Comparison of ENCODE assay signal across 20 cellular contexts in genomic region chr6:163198396-163198795, GRCh38.
"Had no signal": no experiment of that assay in that cellular context is flagged by ENCODE, and none has a peak within 500 bp of the region (broad histone marks: within the 10 kb centered on the region; RNA-seq: fewer than 3 reads in every experiment).

No MANE protein-coding gene starts in this region.

- H3K27ac ChIP-seq: hepatocyte, left ventricle myocardium inferior, ovary, right atrium auricular region, right lobe of liver, stomach, suprapubic skin, upper lobe of left lung, vagina had no signal

- H3K79me2 ChIP-seq: hepatocyte had no signal

- H3K9me3 ChIP-seq: left ventricle myocardium inferior, ovary, right atrium auricular region, right lobe of liver, stomach, suprapubic skin, tibial nerve, upper lobe of left lung, vagina had no signal

- H3K4me2 ChIP-seq: hepatocyte, smooth muscle cell had no signal

- DNase-seq: islet precursor cell; left ventricle myocardium inferior; naive B cell; natural killer cell; nephron progenitor cell; ovary; right lobe of liver; stimulated activated CD4-positive, alpha-beta T cell treated with anti-CD3 and anti-CD28 coated beads, Interleukin-1b, Interleukin-23, amount 100 ng/mL, for 48 hours; stimulated activated CD4-positive, alpha-beta T cell treated with anti-CD3 and anti-CD28 coated beads, Interleukin-2, amount 100 ng/mL, for 48 hours; stimulated activated naive B cell treated with anti-CD40 and anti-IgM and Interleukin-4, amounts not matched to agents 10 μg/mL and 1 μg/mL and 100 μg/mL, for 72 hours; stimulated activated naive CD8-positive, alpha-beta T cell treated with anti-CD3 and anti-CD28 coated beads, Interleukin-15, Interleukin-2, amounts not matched to agents 100 U/mL and 50 U/mL, for 24 hours; stomach; upper lobe of left lung had no signal

- H3K4me3 ChIP-seq: hepatocyte, left ventricle myocardium inferior, lung, ovary, right atrium auricular region, right lobe of liver, smooth muscle cell, stomach, suprapubic skin, tibial nerve, upper lobe of left lung, vagina had no signal

- ATAC-seq: natural killer cell; right lobe of liver; stimulated activated naive B cell treated with anti-CD40 and anti-IgM and Interleukin-4, amounts not matched to agents 10 μg/mL and 1 μg/mL and 100 μg/mL, for 72 hours; stimulated activated naive CD8-positive, alpha-beta T cell treated with anti-CD3 and anti-CD28 coated beads, Interleukin-15, Interleukin-2, amounts not matched to agents 100 U/mL and 50 U/mL, for 24 hours had no signal

- H3K27me3 ChIP-seq: hepatocyte, ovary, right atrium auricular region, right lobe of liver, stomach, suprapubic skin, tibial nerve, upper lobe of left lung, vagina had no signal

- H2AFZ ChIP-seq: hepatocyte had no signal

- H3K4me1 ChIP-seq: left ventricle myocardium inferior, right atrium auricular region, stomach, suprapubic skin, tibial nerve, upper lobe of left lung, vagina had no signal

- H3K36me3 ChIP-seq: left ventricle myocardium inferior, ovary, right atrium auricular region, right lobe of liver, stomach, suprapubic skin, tibial nerve, upper lobe of left lung, vagina had no signal
